In the genomic region with DNA sequence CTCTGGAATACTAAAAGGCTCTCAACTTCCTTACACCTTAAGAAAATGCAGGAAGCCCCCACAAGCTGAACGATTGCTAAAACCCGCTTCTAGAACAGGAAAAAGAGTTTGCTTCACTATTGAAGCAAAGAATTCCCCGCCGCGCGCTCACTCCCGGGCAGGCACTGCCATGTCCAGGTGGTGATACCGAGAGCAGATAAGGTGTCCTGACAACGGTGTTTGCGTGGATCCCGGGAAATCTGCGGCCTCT, we compare ENCODE assay signal across 7 cellular contexts. TPM values are rescaled to one million over a fixed set of nuclear protein-coding genes. Genes with fewer than 3 reads are reported as not detected.
DNase-seq lines count a peak whose midpoint lies in the region; ATAC-seq and TF ChIP-seq lines count a peak whose summit lies in the region.

No MANE protein-coding gene starts in this region.

- H3K9ac ChIP-seq in stomach smooth muscle (ENCODE audit: low read length in 2 of 2), result peak overlapping the region; percentile 36 to 61

- ATAC-seq in GM18867 (IDR thresholded peaks at IDR 0.05; ENCODE audit: unreplicated experiment), result peak; percentile 8

- H3K36me3 ChIP-seq in kidney epithelial cell (ENCODE audit: control insufficient read depth, insufficient read depth, low read length) (no peaks in the 10 kb centered on the region), stomach smooth muscle (ENCODE audit: control insufficient read depth in 2 of 2, insufficient read depth in 2 of 2, low read length in 2 of 2) (no peaks in the 10 kb centered on the region)

- no peaks in the 10 kb centered on the region for H3K9me3 ChIP-seq in stomach smooth muscle (ENCODE audit: control insufficient read depth in 2 of 2, low read length in 2 of 2)

- H3K27me3 ChIP-seq in kidney epithelial cell (ENCODE audit: control insufficient read depth, insufficient read depth, low read length), result no peaks in the 10 kb centered on the region
- H3K27me3 ChIP-seq in stomach smooth muscle (ENCODE audit: control insufficient read depth in 1 of 2, insufficient read depth in 2 of 2, low read length in 2 of 2), result no peaks in the 10 kb centered on the region

- H3K27ac ChIP-seq in stomach smooth muscle (ENCODE audit: low read length), result no peak overlapping the region

- no peak for DNase-seq in Jurkat, Clone E6-1 (ENCODE audit: low read depth, low spot score)
- DNase-seq in astrocyte of the cerebellum (ENCODE audit: low read depth), result no peak
- DNase-seq in kidney epithelial cell (ENCODE audit: low read depth), result no peak
- DNase-seq in NCI-H524 treated with DMSO at 0.1 percent for 48 hours (lab: John Stamatoyannopoulos, UW), result no peak
- no peak for DNase-seq in T1000 (lab: John Stamatoyannopoulos, UW)

- TF ChIP-seq CTCF in astrocyte of the cerebellum (IDR thresholded peaks at IDR 0.05; ENCODE audit: low read depth, low read length, missing control alignments) (no peak), kidney epithelial cell (IDR thresholded peaks at IDR 0.05; ENCODE audit: insufficient read depth, low read length, poor library complexity, severe bottlenecking) (no peak)

- peaks cover 15% of the 10 kb centered on the region for H3K4me1 ChIP-seq in stomach smooth muscle (ENCODE audit: control insufficient read depth, insufficient read depth, low read length)

- in situ Hi-C loops in astrocyte of the cerebellum (cut with HindIII; ENCODE audit: low sequenced_read_pairs), result no loop called here

- peak overlapping the region; percentile 74 for H3K4me3 ChIP-seq in Jurkat, Clone E6-1 (ENCODE audit: low read length)
- H3K4me3 ChIP-seq in astrocyte of the cerebellum (ENCODE audit: low read depth, low read length) (peak overlapping the region; percentile 47), kidney epithelial cell (ENCODE audit: low read depth, low read length) (peak overlapping the region; percentile 67), stomach smooth muscle (ENCODE audit: low read length in 2 of 2) (peak overlapping the region; percentile 67 to 81)

RNA-seq across cellular contexts. Expression of a gene that starts 1.1 kb away (rescaled TPM):
- 21.2 TPM for polyA plus RNA-seq in Jurkat, Clone E6-1 (2012; ENCODE audit: insufficient read depth, insufficient read length)
- 35.4 and 36.0 TPM in 2 replicates for total RNA-seq in kidney epithelial cell

RNA-seq across cellular contexts. Expression of a gene that starts 22.0 kb away (rescaled TPM):
- 2.2 TPM for polyA plus RNA-seq in Jurkat, Clone E6-1 (2012; ENCODE audit: insufficient read depth, insufficient read length)
- total RNA-seq in kidney epithelial cell, result 10.0 and 15.4 TPM in 2 replicates

RNA-seq across cellular contexts. Expression of a gene that starts 58.4 kb away (rescaled TPM):
- polyA plus RNA-seq in Jurkat, Clone E6-1 (2012; ENCODE audit: insufficient read depth, insufficient read length), result 31.6 TPM
- 46.1 and 49.3 TPM in 2 replicates for total RNA-seq in kidney epithelial cell
